1 cellular context compared by ENCODE assay signal in the genomic region with DNA sequence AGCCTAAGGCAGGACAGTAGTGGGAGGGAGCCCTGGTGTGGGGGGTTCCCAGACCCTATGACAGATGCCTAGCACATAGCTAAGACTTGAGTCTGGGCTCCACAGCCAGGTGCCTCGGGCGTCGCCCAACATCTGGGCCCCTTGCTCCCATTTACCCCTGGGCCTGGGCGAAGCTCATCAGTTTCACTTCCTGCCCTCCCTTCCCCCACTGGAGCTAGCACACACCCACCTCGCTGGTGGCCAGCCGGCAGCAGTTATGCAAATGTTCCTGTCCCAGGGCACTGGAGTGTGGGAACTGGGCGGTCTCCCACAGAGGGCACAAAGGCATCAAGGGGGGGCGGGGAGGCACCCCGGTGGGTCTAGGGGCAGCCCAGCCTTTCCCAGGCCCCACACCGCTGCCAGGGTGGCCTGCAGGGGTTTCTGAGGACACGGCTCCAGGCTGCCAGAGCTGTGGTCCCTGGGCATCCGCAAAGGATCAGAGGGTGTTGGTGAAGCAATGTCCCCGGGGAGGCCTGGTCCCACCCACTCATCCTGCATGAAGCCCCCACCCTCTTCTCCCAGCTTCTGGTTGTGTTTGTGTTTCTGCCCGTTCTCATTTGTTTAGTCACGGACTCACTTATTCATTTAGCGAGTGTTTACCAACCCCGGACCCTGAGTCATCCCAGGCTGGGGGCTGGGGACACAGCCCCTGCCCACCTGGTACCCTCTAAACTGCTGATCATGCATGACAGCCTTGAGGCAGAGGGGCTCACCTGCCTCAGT.
TF ChIP-seq lines count a peak whose summit lies in the region.

No MANE protein-coding gene starts in this region.

TF ChIP-seq in GM23338, 12 proteins besides CTCF, POLR2A, EP300 and RAD21 (continued from another document):
- TF ChIP-seq, protein P1, sequence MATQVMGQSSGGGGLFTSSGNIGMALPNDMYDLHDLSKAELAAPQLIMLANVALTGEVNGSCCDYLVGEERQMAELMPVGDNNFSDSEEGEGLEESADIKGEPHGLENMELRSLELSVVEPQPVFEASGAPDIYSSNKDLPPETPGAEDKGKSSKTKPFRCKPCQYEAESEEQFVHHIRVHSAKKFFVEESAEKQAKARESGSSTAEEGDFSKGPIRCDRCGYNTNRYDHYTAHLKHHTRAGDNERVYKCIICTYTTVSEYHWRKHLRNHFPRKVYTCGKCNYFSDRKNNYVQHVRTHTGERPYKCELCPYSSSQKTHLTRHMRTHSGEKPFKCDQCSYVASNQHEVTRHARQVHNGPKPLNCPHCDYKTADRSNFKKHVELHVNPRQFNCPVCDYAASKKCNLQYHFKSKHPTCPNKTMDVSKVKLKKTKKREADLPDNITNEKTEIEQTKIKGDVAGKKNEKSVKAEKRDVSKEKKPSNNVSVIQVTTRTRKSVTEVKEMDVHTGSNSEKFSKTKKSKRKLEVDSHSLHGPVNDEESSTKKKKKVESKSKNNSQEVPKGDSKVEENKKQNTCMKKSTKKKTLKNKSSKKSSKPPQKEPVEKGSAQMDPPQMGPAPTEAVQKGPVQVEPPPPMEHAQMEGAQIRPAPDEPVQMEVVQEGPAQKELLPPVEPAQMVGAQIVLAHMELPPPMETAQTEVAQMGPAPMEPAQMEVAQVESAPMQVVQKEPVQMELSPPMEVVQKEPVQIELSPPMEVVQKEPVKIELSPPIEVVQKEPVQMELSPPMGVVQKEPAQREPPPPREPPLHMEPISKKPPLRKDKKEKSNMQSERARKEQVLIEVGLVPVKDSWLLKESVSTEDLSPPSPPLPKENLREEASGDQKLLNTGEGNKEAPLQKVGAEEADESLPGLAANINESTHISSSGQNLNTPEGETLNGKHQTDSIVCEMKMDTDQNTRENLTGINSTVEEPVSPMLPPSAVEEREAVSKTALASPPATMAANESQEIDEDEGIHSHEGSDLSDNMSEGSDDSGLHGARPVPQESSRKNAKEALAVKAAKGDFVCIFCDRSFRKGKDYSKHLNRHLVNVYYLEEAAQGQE (IDR thresholded peaks at IDR 0.05; ENCODE audit: unreplicated experiment), result no peak
- no peak for TF ChIP-seq EZH2 (IDR thresholded peaks at IDR 0.05; ENCODE audit: low read depth, unreplicated experiment)
- TF ChIP-seq JUNB (IDR thresholded peaks at IDR 0.05; ENCODE audit: unreplicated experiment), result no peak
- TF ChIP-seq EZH2phosphoT487 (IDR thresholded peaks at IDR 0.05; ENCODE audit: unreplicated experiment), result no peak
- no peak for TF ChIP-seq ETS1 (IDR thresholded peaks at IDR 0.05)
